Comparison of ENCODE assay signal across 8 cellular contexts in the genomic region with DNA sequence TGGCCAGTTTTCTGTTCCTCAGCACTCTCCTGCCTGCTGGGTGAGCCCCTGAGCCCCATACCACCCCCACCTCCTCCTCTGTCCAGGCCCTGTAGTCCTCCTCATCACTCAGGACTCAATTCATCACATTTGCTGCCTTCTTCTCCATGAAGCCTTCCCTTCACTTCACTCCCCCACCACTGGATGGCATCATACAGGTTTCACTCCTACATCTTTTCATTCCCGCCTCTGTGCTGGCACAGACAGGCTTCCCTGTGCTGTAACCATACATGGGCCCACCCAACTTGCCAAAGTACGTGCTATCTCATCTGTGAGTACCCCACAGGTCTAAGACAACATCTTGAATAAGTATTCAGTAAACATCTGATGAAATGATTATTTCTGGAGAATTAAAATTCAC. TPM values are rescaled to one million over a fixed set of nuclear protein-coding genes. Genes with fewer than 3 reads are reported as not detected.
DNase-seq lines count a peak whose midpoint lies in the region; ATAC-seq, FAIRE-seq and TF ChIP-seq lines count a peak whose summit lies in the region.

No MANE protein-coding gene starts in this region.

- no peak overlapping the region for H3K4me3 ChIP-seq in H7 (ENCODE audit: insufficient read depth, low read depth, low read length)
- H3K4me3 ChIP-seq in subcutaneous abdominal adipose tissue (ENCODE audit: low read depth in 1 of 5, low read length in 5 of 5) = no peak overlapping the region

- peak overlapping the region in 1 of 5 donors; percentile 35 for H3K9ac ChIP-seq in subcutaneous abdominal adipose tissue (ENCODE audit: low read length in 5 of 5)

- DNase-seq in H7 (peak; percentile 71), foreskin keratinocyte (peak in 1 of 2 donors; percentile 35), GM12892 (ENCODE audit: insufficient read length) (no peak), posterior cingulate gyrus (no peak)
- DNase-seq in activated CD8-positive, alpha-beta memory T cell treated with anti-CD3 and anti-CD28 coated beads, Interleukin-2, amount 50 U/mL, for 48 hours = no peak

- H3K27ac ChIP-seq in C4-2B (0 out of 2 replicates have a peak overlapping the region, but pooled peaks have one; percentile 34), VCaP (peak overlapping the region; percentile 60), foreskin keratinocyte (no peak overlapping the region), subcutaneous abdominal adipose tissue (ENCODE audit: low read depth, low read length) (peak overlapping the region; percentile 97)

- no peak for TF ChIP-seq POLR2A in GM12892 (IDR thresholded peaks at IDR 0.05; ENCODE audit: low read depth, low read length)

- intact Hi-C loops in posterior cingulate gyrus (cut with DNase I) = loop anchor here (5.0 kb wide), 1 partner anchor 47 kb away; no protein-coding TSS in a partner anchor

- FAIRE-seq in GM12892 (lab: Jason Lieb, UNC) = no peak

- ATAC-seq in foreskin keratinocyte = peak; percentile 55

- H3K36me3 ChIP-seq in H7 (replicated peaks; ENCODE audit: control insufficient read depth, insufficient read depth, low read length) = no peaks in the 10 kb centered on the region
- H3K36me3 ChIP-seq in subcutaneous abdominal adipose tissue (ENCODE audit: control insufficient read depth in 5 of 5, insufficient read depth in 5 of 5, low read length in 5 of 5) = peaks cover 0 to 14% (median 8%) of the 10 kb centered on the region in 5 donors

- TF ChIP-seq CTCF in C4-2B (conservative IDR thresholded peaks at IDR 0.05) (peak; percentile 36), VCaP (conservative IDR thresholded peaks at IDR 0.05) (peak; percentile 78), foreskin keratinocyte (conservative IDR thresholded peaks at IDR 0.05) (peak; percentile 74)

- H3K27me3 ChIP-seq in H7 (ENCODE audit: control insufficient read depth, insufficient read depth, low read length) (no peaks in the 10 kb centered on the region), foreskin keratinocyte (no peaks in the 10 kb centered on the region), subcutaneous abdominal adipose tissue (ENCODE audit: control insufficient read depth in 5 of 5, insufficient read depth in 4 of 5, low read length in 5 of 5) (no peaks in the 10 kb centered on the region)

- H3K4me1 ChIP-seq in foreskin keratinocyte = peaks cover 8% of the 10 kb centered on the region
- H3K4me1 ChIP-seq in subcutaneous abdominal adipose tissue (ENCODE audit: control insufficient read depth in 5 of 5, insufficient read depth in 5 of 5, low read length in 5 of 5) = peaks cover 43 to 87% (median 81%) of the 10 kb centered on the region in 5 donors

- H3K9me3 ChIP-seq in subcutaneous abdominal adipose tissue (ENCODE audit: control insufficient read depth in 5 of 5, low read length in 5 of 5) = no peaks in the 10 kb centered on the region

RNA-seq across cellular contexts. Expression of gene SLC45A1, which starts 56.9 kb away (rescaled TPM):
- total RNA-seq in H7 (2014; rRNA removed; shearing (Covaris generic)) = 0.90 and 1.0 TPM in 2 replicates
- total RNA-seq in foreskin keratinocyte = 0.42 and 0.61 TPM in 2 replicates
- polyA plus RNA-seq in foreskin keratinocyte = 0.40 and 0.58 TPM in 2 replicates
- polyA plus RNA-seq in GM12892 (2012; ENCODE audit: missing spikeins) = not detected
